Comparison of ENCODE assay signal across 9 cellular contexts in the genomic region with DNA sequence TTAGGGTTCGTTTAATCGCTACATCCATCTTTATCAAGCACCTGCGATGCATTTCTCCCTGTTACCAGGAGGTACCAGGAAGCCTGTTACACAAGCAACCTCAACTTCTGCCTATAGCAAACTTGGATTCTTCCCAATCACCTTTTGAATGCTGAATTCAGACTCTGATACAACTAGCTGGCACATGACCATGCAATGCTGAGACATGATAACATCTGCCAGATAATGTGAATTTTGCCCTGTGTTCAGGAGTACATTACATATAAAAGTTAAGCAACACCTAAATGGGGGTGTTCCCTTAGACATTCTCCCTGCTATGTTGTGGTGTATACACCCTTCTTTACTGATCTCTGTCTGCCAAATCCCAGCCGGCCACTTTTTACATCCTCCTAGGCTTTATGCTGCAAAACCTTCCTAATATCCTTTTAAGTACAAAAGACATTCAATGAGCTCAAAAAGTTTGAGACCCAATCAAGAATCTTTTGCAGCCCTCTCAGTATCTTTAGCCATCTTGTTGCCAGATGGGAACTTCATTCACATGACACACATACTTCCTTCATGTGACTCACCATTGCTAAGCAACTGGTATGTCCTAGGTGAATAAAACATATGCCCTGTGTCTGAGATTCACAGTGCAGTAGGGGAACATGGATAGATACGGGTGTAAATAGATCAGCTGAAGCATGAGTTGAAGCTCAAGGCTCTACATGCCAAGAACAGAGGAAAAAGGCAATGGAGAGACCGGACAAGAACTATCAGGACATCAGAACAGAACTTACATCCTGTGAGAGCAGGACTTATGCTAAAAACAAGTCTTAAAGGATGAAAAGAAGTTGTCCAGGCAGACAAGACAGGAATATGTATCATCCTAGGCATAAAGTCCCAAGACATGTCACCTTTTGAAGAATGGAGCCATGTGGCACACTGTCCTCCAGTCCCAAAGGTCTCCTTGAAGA.
DNase-seq lines count a peak whose midpoint lies in the region; ATAC-seq and TF ChIP-seq lines count a peak whose summit lies in the region.
"Had no signal": no experiment of that assay in that cellular context is flagged by ENCODE, and none has a peak within 500 bp of the region (broad histone marks: within the 10 kb centered on the region; RNA-seq: fewer than 3 reads in every experiment).

No MANE protein-coding gene starts in this region.

- peaks cover 7 to 21% of the 10 kb centered on the region in 2 experiments; a peak in 3 of 4 replicates for H3K4me1 ChIP-seq in SK-N-SH (ENCODE audit: control insufficient read depth in 1 of 2, insufficient read depth in 2 of 2, low read depth in 1 of 2, low read length in 1 of 2)

- TF ChIP-seq CTCF in SK-N-SH (IDR thresholded peaks at IDR 0.05) (no peak), fibroblast of villous mesenchyme (IDR thresholded peaks at IDR 0.05; ENCODE audit: insufficient read depth, low read depth, low read length) (no peak)

- peak overlapping the region in 1 of 2 experiments; percentile 65; a peak in 3 of 4 replicates for H3K27ac ChIP-seq in SK-N-SH (ENCODE audit: low read depth in 2 of 2, low read length in 1 of 2)
- H3K27ac ChIP-seq: SK-N-MC had no signal

- TF ChIP-seq RAD21 in SK-N-SH (IDR thresholded peaks at IDR 0.05; ENCODE audit: low read length) = no peak

- no peak overlapping the region for H3K27ac Mint-ChIP-seq in activated naive CD4-positive, alpha-beta T cell treated with anti-CD3 and anti-CD28 coated beads, Interleukin-2, amount 10 ng/mL, durations not matched to agents 7 days and 5 days

- H3K79me2 ChIP-seq in SK-N-SH (ENCODE audit: insufficient read depth) = peaks cover 7% of the 10 kb centered on the region

- H3K36me3 ChIP-seq in SK-N-SH (replicated peaks in 1 of 2; ENCODE audit: control insufficient read depth in 1 of 2, insufficient read depth in 2 of 2, low read length in 1 of 2) = no peaks in the 10 kb centered on the region

- H3K9me2 ChIP-seq in SK-N-SH = no peaks in the 10 kb centered on the region

- H2AFZ ChIP-seq in SK-N-SH (ENCODE audit: low read depth) = peak overlapping the region; percentile 49; the same call in 1 of the 2 replicates

- POLR2A ChIA-PET in SK-N-SH (lab: Yijun Ruan, JAX) = no interaction called here

- peak overlapping the region; percentile 22; the same call in 1 of the 2 replicates for H3K4me2 ChIP-seq in SK-N-SH

- peak; percentile 60 for DNase-seq in DMS 273 (lab: John Stamatoyannopoulos, UW; ENCODE audit: unreplicated experiment)
- DNase-seq in SK-N-SH = no peak
- DNase-seq in fibroblast of villous mesenchyme (ENCODE audit: low read depth) = peak; percentile 93
- DNase-seq in sciatic nerve (ENCODE audit: low spot score) = no peak
- DNase-seq in activated naive CD4-positive, alpha-beta T cell treated with anti-CD3 and anti-CD28 coated beads, Interleukin-2, amount 10 ng/mL, durations not matched to agents 7 days and 5 days = no peak

- H3K9me3 ChIP-seq in SK-N-SH = no peaks in the 10 kb centered on the region

- no peaks in the 10 kb centered on the region for H3K27me3 ChIP-seq in SK-N-SH (ENCODE audit: insufficient read depth)

- H3K4me3 ChIP-seq in SK-N-SH (ENCODE audit: low read depth in 2 of 2, low read length in 1 of 2) (no peak overlapping the region), fibroblast of villous mesenchyme (ENCODE audit: low read depth, low read length) (peak overlapping the region; percentile 27)

- H3K27me3 Mint-ChIP-seq in activated naive CD4-positive, alpha-beta T cell treated with anti-CD3 and anti-CD28 coated beads, Interleukin-2, amount 10 ng/mL, durations not matched to agents 7 days and 5 days = no peaks in the 10 kb centered on the region

- intact Hi-C loops in sciatic nerve (cut with DNase I) = no loop called here

- ATAC-seq in sciatic nerve (peak; percentile 53), GM19452 (IDR thresholded peaks at IDR 0.05; ENCODE audit: unreplicated experiment) (no peak), HG02798 (IDR thresholded peaks at IDR 0.05; ENCODE audit: poor library complexity, unreplicated experiment) (no peak), HG03025 (IDR thresholded peaks at IDR 0.05; ENCODE audit: low FRiP score, unreplicated experiment) (no peak)

- no peaks in the 10 kb centered on the region for H3K9me3 Mint-ChIP-seq in activated naive CD4-positive, alpha-beta T cell treated with anti-CD3 and anti-CD28 coated beads, Interleukin-2, amount 10 ng/mL, durations not matched to agents 7 days and 5 days

- H3F3A ChIP-seq in SK-N-SH (replicated peaks; ENCODE audit: insufficient read depth) = peaks cover 6% of the 10 kb centered on the region

- TF ChIP-seq EP300 in SK-N-SH (IDR thresholded peaks at IDR 0.05; ENCODE audit: borderline replicate concordance in 1 of 2, low read depth in 1 of 2, low read length in 1 of 2) = no peak

- no peaks in the 10 kb centered on the region for H4K20me1 ChIP-seq in SK-N-SH (ENCODE audit: insufficient read depth)

- peaks cover 35% of the 10 kb centered on the region for H3K4me1 Mint-ChIP-seq in activated naive CD4-positive, alpha-beta T cell treated with anti-CD3 and anti-CD28 coated beads, Interleukin-2, amount 10 ng/mL, durations not matched to agents 7 days and 5 days

- 85% methylated on average over 6 of the region's 6 CpGs for WGBS in SK-N-SH (ENCODE audit: low lambda C conversion rate)

- H3K36me3 Mint-ChIP-seq in activated naive CD4-positive, alpha-beta T cell treated with anti-CD3 and anti-CD28 coated beads, Interleukin-2, amount 10 ng/mL, durations not matched to agents 7 days and 5 days = no peaks in the 10 kb centered on the region

- H3K4me3 Mint-ChIP-seq in activated naive CD4-positive, alpha-beta T cell treated with anti-CD3 and anti-CD28 coated beads, Interleukin-2, amount 10 ng/mL, durations not matched to agents 7 days and 5 days = no peak overlapping the region

- CTCF ChIA-PET in SK-N-SH (lab: Yijun Ruan, JAX) = interaction anchor here (0.6 to 6.1 kb wide), 27 partner anchors 9 to 1768 kb away, joined by 3 to 47 read pairs (median 4); partner anchors contain the start of gene LPIN3
- CTCF ChIA-PET in activated naive CD4-positive, alpha-beta T cell treated with anti-CD3 and anti-CD28 coated beads, Interleukin-2, amount 10 ng/mL, durations not matched to agents 7 days and 5 days (lab: Charles Lee) = interaction anchor here (0.6 to 6.0 kb wide), 17 partner anchors 9 to 271 kb away, joined by 3 to 62 read pairs (median 4); partner anchors contain the start of genes LPIN3 and PLCG1

- H3K9ac ChIP-seq in SK-N-SH = peak overlapping the region; percentile 32; the same call in 1 of the 2 replicates

TF ChIP-seq in SK-N-SH, 30 proteins besides CTCF, POLR2A, EP300 and RAD21:
- TF ChIP-seq RCOR1 (IDR thresholded peaks at IDR 0.05; ENCODE audit: low read length) = no peak
- TF ChIP-seq, protein P1, sequence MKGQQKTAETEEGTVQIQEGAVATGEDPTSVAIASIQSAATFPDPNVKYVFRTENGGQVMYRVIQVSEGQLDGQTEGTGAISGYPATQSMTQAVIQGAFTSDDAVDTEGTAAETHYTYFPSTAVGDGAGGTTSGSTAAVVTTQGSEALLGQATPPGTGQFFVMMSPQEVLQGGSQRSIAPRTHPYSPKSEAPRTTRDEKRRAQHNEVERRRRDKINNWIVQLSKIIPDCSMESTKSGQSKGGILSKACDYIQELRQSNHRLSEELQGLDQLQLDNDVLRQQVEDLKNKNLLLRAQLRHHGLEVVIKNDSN (IDR thresholded peaks at IDR 0.05; ENCODE audit: borderline replicate concordance, low read depth) = peak; percentile 60; the same call in 1 of the 2 replicates
- TF ChIP-seq GABPA (IDR thresholded peaks at IDR 0.05; ENCODE audit: low read depth) = no peak
- TF ChIP-seq REST (IDR thresholded peaks at IDR 0.05; ENCODE audit: low read depth, low read length) = no peak
- no peak for TF ChIP-seq POLR2AphosphoS5 (IDR thresholded peaks at IDR 0.05; ENCODE audit: low read depth, low read length)
- TF ChIP-seq, protein P2, sequence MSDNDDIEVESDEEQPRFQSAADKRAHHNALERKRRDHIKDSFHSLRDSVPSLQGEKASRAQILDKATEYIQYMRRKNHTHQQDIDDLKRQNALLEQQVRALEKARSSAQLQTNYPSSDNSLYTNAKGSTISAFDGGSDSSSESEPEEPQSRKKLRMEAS (IDR thresholded peaks at IDR 0.05; ENCODE audit: low read depth) = no peak
- TF ChIP-seq YY1 (IDR thresholded peaks at IDR 0.05; ENCODE audit: low read depth) = no peak
- no peak for TF ChIP-seq RXRA (IDR thresholded peaks at IDR 0.05; ENCODE audit: borderline replicate concordance, low read depth)
- peak; percentile 45; the same call in 1 of the 2 replicates for TF ChIP-seq FOSL2 (IDR thresholded peaks at IDR 0.05; ENCODE audit: borderline replicate concordance, low read depth)
- peak; percentile 92 for TF ChIP-seq TCF12 (IDR thresholded peaks at IDR 0.05)

Comparison
In these comparisons a context has a peak if more than half of its experiments do, and no peak if none do; other contexts are left out.
1. DNase-seq: peak in DMS 273 (single experiment) and fibroblast of villous mesenchyme (single experiment); none in SK-N-SH (single experiment), sciatic nerve (single experiment) and activated naive CD4-positive, alpha-beta T cell treated with anti-CD3 and anti-CD28 coated beads, Interleukin-2, amount 10 ng/mL, durations not matched to agents 7 days and 5 days (single experiment).